ENCODE assay signal across 8 cellular contexts in the genomic region with DNA sequence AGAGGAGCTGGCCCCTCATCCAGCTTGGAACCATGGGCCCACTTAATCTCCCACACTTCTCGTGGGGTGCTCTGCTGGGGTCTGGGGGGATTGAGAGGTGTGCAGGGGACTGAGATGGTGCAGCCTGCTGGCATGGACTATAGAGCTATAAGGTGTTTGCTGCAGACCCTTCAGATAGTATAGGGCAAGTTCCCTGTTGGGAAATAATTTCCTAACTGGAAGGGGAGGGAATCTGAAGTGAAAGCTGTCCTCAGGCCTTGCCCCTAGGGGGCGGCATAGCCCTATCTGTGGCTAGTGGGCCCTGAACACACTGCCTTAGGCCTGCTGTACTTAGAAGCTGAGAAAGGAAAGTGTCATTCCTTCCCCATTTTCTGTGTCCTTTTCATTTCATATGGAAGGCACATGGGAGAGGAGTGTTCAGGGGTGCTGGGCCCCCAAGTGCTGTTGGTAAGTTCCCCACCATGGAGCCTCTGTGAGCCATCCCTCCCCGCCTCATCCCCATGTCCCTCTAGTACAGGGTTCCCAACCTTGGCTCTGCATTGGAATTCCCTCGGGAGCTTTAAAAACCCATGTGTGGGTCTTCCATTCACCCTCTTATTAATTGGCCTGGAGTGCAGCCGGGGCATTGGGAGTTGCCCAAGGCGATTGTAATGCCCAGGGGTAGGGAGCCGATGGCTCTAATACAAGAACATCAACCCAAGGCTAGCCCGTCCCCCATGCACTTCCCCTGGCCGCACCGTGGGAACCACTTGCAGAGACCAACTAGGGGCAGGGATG. TPM values are rescaled to one million over a fixed set of nuclear protein-coding genes. Genes with fewer than 3 reads are reported as not detected.
DNase-seq lines count a peak whose midpoint lies in the region; ATAC-seq, FAIRE-seq and TF ChIP-seq lines count a peak whose summit lies in the region.

No MANE protein-coding gene starts in this region.

- no peak overlapping the region for H3K9ac ChIP-seq in DND-41 (ENCODE audit: low read depth, low read length)

- H3K27me3 Mint-ChIP-seq in activated naive CD4-positive, alpha-beta T cell treated with anti-CD3 and anti-CD28 coated beads for 36 hours (ENCODE audit: low read depth) = no peaks in the 10 kb centered on the region

- peaks cover 11% of the 10 kb centered on the region for H3K36me3 Mint-ChIP-seq in activated naive CD4-positive, alpha-beta T cell treated with anti-CD3 and anti-CD28 coated beads for 36 hours (ENCODE audit: low read depth)

- BruUV-seq in Panc1 (replicated peaks; lab: Mats Ljungman, UMichigan) = no TSS peak

- POLR2A ChIA-PET in Panc1 (lab: Charles Lee) = interaction anchor here (1.0 kb wide), 1 partner anchor 89 kb away, joined by 15 read pairs; no protein-coding TSS in a partner anchor

- no peak overlapping the region for H3K4me3 Mint-ChIP-seq in activated naive CD4-positive, alpha-beta T cell treated with anti-CD3 and anti-CD28 coated beads for 36 hours

- ATAC-seq in DND-41 (ENCODE audit: insufficient read depth, low read depth) (peak; percentile 73), Panc1 (peak; percentile 72), pancreas (peak; percentile 53 to 81 (median 73)), HG03520 (IDR thresholded peaks at IDR 0.05; ENCODE audit: unreplicated experiment) (no peak), GM21737 (IDR thresholded peaks at IDR 0.05; ENCODE audit: unreplicated experiment) (no peak)

- WGBS in pancreas, 2 donors = 67 to 74% methylated on average over 10 of the region's 10 CpGs

- no peak overlapping the region for H3K4me2 ChIP-seq in DND-41 (ENCODE audit: insufficient read depth, low read length)

- peak; percentile 68 for DNase-seq in DND-41
- DNase-seq in Panc1 (ENCODE audit: low read depth, low spot score) = peak; percentile 36
- DNase-seq in activated naive CD4-positive, alpha-beta T cell treated with anti-CD3 and anti-CD28 coated beads for 36 hours = peak; percentile 71
- DNase-seq in globus pallidus (ENCODE audit: low spot score) = peak; percentile 58
- DNase-seq in pancreas = peak in 5 of 6 donors; percentile 42 to 84 (median 60)

- no peak overlapping the region for H3K27ac Mint-ChIP-seq in activated naive CD4-positive, alpha-beta T cell treated with anti-CD3 and anti-CD28 coated beads for 36 hours

- CTCF ChIA-PET in Panc1 (lab: Charles Lee) = no interaction called here
- CTCF ChIA-PET in activated naive CD4-positive, alpha-beta T cell treated with anti-CD3 and anti-CD28 coated beads for 36 hours (lab: Charles Lee) = interaction anchor here (0.5 to 3.7 kb wide), 21 partner anchors 9 to 728 kb away, joined by 3 to 23 read pairs (median 4); no protein-coding TSS in a partner anchor

- H3K4me1 ChIP-seq in DND-41 (ENCODE audit: insufficient read depth, low read length) (no peaks in the 10 kb centered on the region), Panc1 (ENCODE audit: control insufficient read depth, insufficient read depth, low read length) (peaks cover 6% of the 10 kb centered on the region), pancreas (peaks cover 0 to 3% (median 0%) of the 10 kb centered on the region in 3 donors)

- no peaks in the 10 kb centered on the region for H3K9me3 ChIP-seq in DND-41 (ENCODE audit: insufficient read depth, low read length, severe bottlenecking)
- H3K9me3 ChIP-seq in Panc1 (ENCODE audit: control insufficient read depth, insufficient read depth, low read depth, low read length) = no peaks in the 10 kb centered on the region
- no peaks in the 10 kb centered on the region for H3K9me3 ChIP-seq in pancreas

- peaks cover 19% of the 10 kb centered on the region for H3K4me1 Mint-ChIP-seq in activated naive CD4-positive, alpha-beta T cell treated with anti-CD3 and anti-CD28 coated beads for 36 hours (ENCODE audit: low read depth)

- no peak overlapping the region for H3K27ac ChIP-seq in DND-41 (ENCODE audit: low read length)
- H3K27ac ChIP-seq in Panc1 (ENCODE audit: low read length) = no peak overlapping the region
- H3K27ac ChIP-seq in pancreas = no peak overlapping the region

- no peaks in the 10 kb centered on the region for H3K9me3 Mint-ChIP-seq in activated naive CD4-positive, alpha-beta T cell treated with anti-CD3 and anti-CD28 coated beads for 36 hours

- intact Hi-C loops in Panc1 (cut with micrococcal nuclease; ENCODE audit: unreplicated experiment) (loop anchor here (2.0 kb wide), 1 partner anchor 58 kb away; no protein-coding TSS in a partner anchor), pancreas (cut with DNase I) (loop anchor here in 1 of 3 donors (10.0 kb wide), 1 partner anchor 52 kb away; no protein-coding TSS in a partner anchor)
- intact Hi-C loops in activated naive CD4-positive, alpha-beta T cell treated with anti-CD3 and anti-CD28 coated beads for 36 hours (cut with micrococcal nuclease) = loop anchor here (1.0 kb wide), 2 partner anchors 59 to 373 kb away; no protein-coding TSS in a partner anchor

- H3K4me3 ChIP-seq in DND-41 (ENCODE audit: low read depth in 1 of 2, low read length in 2 of 2) = no peak overlapping the region
- no peak overlapping the region for H3K4me3 ChIP-seq in Panc1 (ENCODE audit: low read depth in 2 of 2, low read length in 2 of 2)
- H3K4me3 ChIP-seq in pancreas = no peak overlapping the region

- H3K79me2 ChIP-seq in DND-41 (ENCODE audit: insufficient read depth, low read length) = no peaks in the 10 kb centered on the region

- H3K36me3 ChIP-seq in DND-41 (ENCODE audit: insufficient read depth, low read length) (peaks cover 35% of the 10 kb centered on the region), Panc1 (ENCODE audit: control insufficient read depth, insufficient read depth, low read length) (peaks cover 5% of the 10 kb centered on the region), pancreas (peaks cover 0 to 23% (median 0%) of the 10 kb centered on the region in 3 donors)

- in situ Hi-C loops in Panc1 (cut with HindIII; ENCODE audit: low pct_unique_long_range_greater_than_20kb, low sequenced_read_pairs) = no loop called here

- H3K27me3 ChIP-seq in DND-41 (ENCODE audit: insufficient read depth, low read length, poor library complexity) = no peaks in the 10 kb centered on the region
- H3K27me3 ChIP-seq in Panc1 (ENCODE audit: control insufficient read depth, insufficient read depth, low read length) = no peaks in the 10 kb centered on the region
- no peaks in the 10 kb centered on the region for H3K27me3 ChIP-seq in pancreas

- no peaks in the 10 kb centered on the region for H4K20me1 ChIP-seq in DND-41 (ENCODE audit: insufficient read depth, low read length)

- no peak for FAIRE-seq in pancreas (lab: Jason Lieb, UNC)

- TF ChIP-seq CTCF in DND-41 (IDR thresholded peaks at IDR 0.05; ENCODE audit: borderline replicate concordance, extremely low read depth, low read length, poor library complexity, severe bottlenecking) = peak; percentile 90
- TF ChIP-seq CTCF in LNCAP (IDR thresholded peaks at IDR 0.05) = peak; percentile 87
- peak; percentile 84 for TF ChIP-seq CTCF in Panc1 (IDR thresholded peaks at IDR 0.05)
- peak; percentile 50 to 71 (median 61) for TF ChIP-seq CTCF in pancreas (IDR thresholded peaks at IDR 0.05)

- no peak overlapping the region for H2AFZ ChIP-seq in DND-41 (ENCODE audit: low read depth, low read length)

RNA-seq across cellular contexts. Expression of a gene that starts 19.7 kb away (rescaled TPM):
- total RNA-seq in Panc1 (2021; ENCODE audit: unreplicated experiment) (36.5 TPM), pancreas (10 to 100 TPM; 26.5 to 33.2 (median 29.3) TPM)
- 26.5 TPM for polyA plus RNA-seq in Panc1 (2012; ENCODE audit: insufficient read length)
- total RNA-seq in activated naive CD4-positive, alpha-beta T cell treated with anti-CD3 and anti-CD28 coated beads for 36 hours = 10 to 100 TPM; 32.8 to 38.1 TPM
- polyA plus RNA-seq in pancreas = 10 to 100 TPM; 14.3 to 20.1 TPM

RNA-seq across cellular contexts. Expression of a gene that starts 36.4 kb away (rescaled TPM):
- total RNA-seq in Panc1 (2021; ENCODE audit: unreplicated experiment) (0.54 TPM), pancreas (under 1 TPM in 4 of 6 donors, not detected in 2; 0.14 to 0.43 (median 0.22) TPM)
- polyA plus RNA-seq in Panc1 (2012; ENCODE audit: insufficient read length) = not detected
- total RNA-seq in activated naive CD4-positive, alpha-beta T cell treated with anti-CD3 and anti-CD28 coated beads for 36 hours = not detected
- under 1 TPM in 1 of 2 donors, not detected in 1; 0.07 TPM for polyA plus RNA-seq in pancreas

Comparison
In these comparisons a context has a peak if more than half of its experiments do, and no peak if none do; other contexts are left out.
1. ATAC-seq: peak in DND-41 (single experiment), Panc1 (single experiment) and pancreas (4 of 4); none in HG03520 (single experiment) and GM21737 (single experiment).
2. Peak in every context shown above with its lines, with median percentiles within 50 percentile points of each other: DNase-seq and CTCF ChIP-seq.